In the genomic region with DNA sequence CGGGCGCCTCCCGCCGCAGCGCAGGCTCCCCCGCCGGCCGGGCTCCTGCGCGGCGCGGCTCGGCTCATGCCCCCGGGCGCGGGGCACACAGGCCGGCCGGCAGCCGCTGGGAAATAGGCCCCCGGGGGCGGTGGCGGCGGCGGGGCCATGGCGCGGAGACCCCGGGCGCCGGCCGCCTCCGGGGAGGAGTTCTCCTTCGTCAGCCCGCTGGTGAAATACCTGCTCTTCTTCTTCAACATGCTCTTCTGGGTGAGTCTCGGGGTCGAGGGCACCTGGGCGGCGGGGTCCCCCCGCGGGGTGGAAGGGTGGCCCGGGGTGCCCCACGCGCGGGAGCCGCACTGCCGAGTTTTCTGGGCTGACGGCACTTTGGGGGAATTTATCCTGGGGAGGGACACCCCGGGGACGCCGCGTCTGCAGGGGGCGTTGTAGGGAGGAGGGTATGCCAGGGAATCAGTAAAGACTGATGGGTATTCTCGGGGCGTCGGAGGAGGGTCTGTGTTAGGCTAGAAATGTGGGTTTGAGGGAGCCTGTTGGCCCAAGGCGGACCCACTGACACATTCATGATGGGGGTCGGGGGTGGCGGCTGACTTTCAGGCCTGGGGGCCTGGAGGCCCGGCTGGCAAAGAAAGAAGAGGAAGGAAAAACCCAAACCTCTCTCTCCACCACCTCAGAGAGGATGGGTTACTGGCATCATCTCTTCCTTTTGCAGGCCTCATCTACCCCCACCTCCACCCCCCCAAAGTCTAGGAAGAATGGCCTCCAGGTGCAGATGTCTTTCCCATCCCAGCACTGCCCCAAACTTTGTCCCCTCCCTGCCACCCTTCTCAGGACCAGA, we compare ENCODE assay signal across 8 cellular contexts. TPM values are rescaled to one million over a fixed set of nuclear protein-coding genes. Genes with fewer than 3 reads are reported as not detected.
DNase-seq lines count a peak whose midpoint lies in the region; ATAC-seq and TF ChIP-seq lines count a peak whose summit lies in the region.

No MANE protein-coding gene starts in this region.

- no peaks in the 10 kb centered on the region for H3K9me3 ChIP-seq in endocrine pancreas (ENCODE audit: control insufficient read depth, low read length)
- H3K9me3 ChIP-seq in trophoblast cell (ENCODE audit: insufficient read depth, low read depth, low read length) = no peaks in the 10 kb centered on the region

- CTCF ChIA-PET in T-cell (lab: Charles Lee) = interaction anchor here in 1 of 2 donors (0.6 to 1.6 kb wide), 2 partner anchors 19 to 42 kb away, joined by 3 to 8 read pairs; no protein-coding TSS in a partner anchor

- no peak overlapping the region for H3K18ac ChIP-seq in trophoblast cell (ENCODE audit: low read length)

- WGBS in trophoblast cell (ENCODE audit: extremely low coverage, insufficient coverage, insufficient read length) = no CpG with 5 or more reads among the region's 58 CpGs

- H4K8ac ChIP-seq in trophoblast cell (ENCODE audit: low read depth, low read length) = no peak overlapping the region

- in situ Hi-C loops in GM13976 (cut with MboI; ENCODE audit: low sequenced_read_pairs, unreplicated experiment) = no loop called here

- H3K9me3 Mint-ChIP-seq in T-cell = no peaks in the 10 kb centered on the region

- no peak overlapping the region for H3K27ac ChIP-seq in trophoblast cell (ENCODE audit: low read depth, low read length)

- H3K4me2 ChIP-seq in trophoblast cell (ENCODE audit: low read length) = peak overlapping the region; percentile 66

- peak; percentile 63 for TF ChIP-seq CTCF in GM13976 (IDR thresholded peaks at IDR 0.05; ENCODE audit: borderline replicate concordance, control extremely low read depth, extremely low read depth, insufficient read depth, missing control alignments)

- H3K14ac ChIP-seq in trophoblast cell (ENCODE audit: low read length) = no peak overlapping the region

- H2AFZ ChIP-seq in trophoblast cell (ENCODE audit: insufficient read depth, low read length, poor library complexity) = peak overlapping the region; percentile 15

- no peak overlapping the region for H4K12ac ChIP-seq in trophoblast cell (ENCODE audit: low read depth, low read length)

- H3K9ac ChIP-seq in endocrine pancreas (ENCODE audit: control insufficient read depth, insufficient read depth, low read length) (peak overlapping the region; percentile 57), trophoblast cell (ENCODE audit: low read length) (no peak overlapping the region)

- no peak overlapping the region for H3K4ac ChIP-seq in trophoblast cell (ENCODE audit: low read depth, low read length)

- no peak overlapping the region for H2BK120ac ChIP-seq in trophoblast cell (ENCODE audit: insufficient read depth, low read length, poor library complexity)

- H3K79me2 ChIP-seq in trophoblast cell (ENCODE audit: control insufficient read depth, insufficient read depth, low read length, poor library complexity) = no peaks in the 10 kb centered on the region

- no peak overlapping the region for H2BK5ac ChIP-seq in trophoblast cell (ENCODE audit: low read depth, low read length, poor library complexity)

- peak overlapping the region; percentile 75 to 94 (median 79) for H3K4me3 Mint-ChIP-seq in T-cell

- H2AK5ac ChIP-seq in trophoblast cell (ENCODE audit: low read length) = no peak overlapping the region

- DNase-seq in GM13976 (ENCODE audit: low spot score) (peak; percentile 52), T-cell (peak in 15 of 34 experiments; percentile 10 to 38 (median 18)), trophoblast cell (no peak), medulla oblongata (ENCODE audit: extremely low spot score) (no peak), NCI-H146 treated with DMSO at 0.1 percent for 48 hours (lab: John Stamatoyannopoulos, UW; ENCODE audit: unreplicated experiment) (no peak), LoVo (ENCODE audit: low spot score) (no peak)

- peaks cover 18 to 27% (median 19%) of the 10 kb centered on the region in 3 donors for H3K4me1 Mint-ChIP-seq in T-cell

- ATAC-seq in HG02759 (IDR thresholded peaks at IDR 0.05; ENCODE audit: unreplicated experiment) (peak; percentile 13), T-cell (replicated peaks in 1 of 4) (peak; percentile 57 to 72 (median 64))

- no peaks in the 10 kb centered on the region for H3K27me3 ChIP-seq in endocrine pancreas (ENCODE audit: control insufficient read depth, insufficient read depth, low read length)
- H3K27me3 ChIP-seq in trophoblast cell (ENCODE audit: insufficient read depth, low read length) = no peaks in the 10 kb centered on the region

- no peak overlapping the region for H2BK12ac ChIP-seq in trophoblast cell (ENCODE audit: low read length)

- no peaks in the 10 kb centered on the region for H3K36me3 Mint-ChIP-seq in T-cell

- H3K4me1 ChIP-seq in endocrine pancreas (ENCODE audit: control insufficient read depth, insufficient read depth, low read length) (no peaks in the 10 kb centered on the region), trophoblast cell (ENCODE audit: control insufficient read depth in 1 of 2, insufficient read depth in 2 of 2, low read length in 2 of 2) (peaks cover 7% of the 10 kb centered on the region in 2 experiments)

- no peak overlapping the region for H4K91ac ChIP-seq in trophoblast cell (ENCODE audit: low read depth, low read length)

- POLR2A ChIA-PET in T-cell (lab: Charles Lee) = interaction anchor here in 1 of 2 donors (0.6 kb wide), 1 partner anchor 276 kb away, joined by 5 read pairs; no protein-coding TSS in a partner anchor

- peak overlapping the region in 1 of 2 donors; percentile 57 for H3K27ac Mint-ChIP-seq in T-cell

- H3K36me3 ChIP-seq in endocrine pancreas (ENCODE audit: control insufficient read depth, insufficient read depth, low read length) (no peaks in the 10 kb centered on the region), trophoblast cell (ENCODE audit: control insufficient read depth in 1 of 2, insufficient read depth in 2 of 2, low read length in 2 of 2) (no peaks in the 10 kb centered on the region)

- H3K23ac ChIP-seq in trophoblast cell (ENCODE audit: low read length) = no peak overlapping the region

- peaks cover 6 to 30% of the 10 kb centered on the region in 2 donors for H3K27me3 Mint-ChIP-seq in T-cell

- H3K4me3 ChIP-seq in endocrine pancreas (ENCODE audit: control insufficient read depth, insufficient read depth, low read length) (no peak overlapping the region), trophoblast cell (ENCODE audit: low read depth, low read length) (peak overlapping the region; percentile 51)

- H3K79me1 ChIP-seq in trophoblast cell (ENCODE audit: low read length) = no peaks in the 10 kb centered on the region

RNA-seq across cellular contexts. Expression of a gene that starts 0.5 kb away (rescaled TPM):
- total RNA-seq in T-cell = 1 to 10 TPM; 5.6 to 7.1 (median 5.9) TPM
- 2.3 and 2.6 TPM in 2 replicates for polyA plus RNA-seq in trophoblast cell (2013)

RNA-seq across cellular contexts. Expression of a gene that starts 43.4 kb away (rescaled TPM):
- total RNA-seq in T-cell = 1 to 10 TPM in 1 of 5 donors, under 1 TPM in 4; 0.22 to 1.7 (median 0.35) TPM
- polyA plus RNA-seq in trophoblast cell (2013) = 18.5 and 18.9 TPM in 2 replicates
